23 cellular contexts compared by ENCODE assay signal in genomic region chr6:118761643-118762042, GRCh38.
"Had no signal": no experiment of that assay in that cellular context is flagged by ENCODE, and none has a peak within 500 bp of the region (broad histone marks: within the 10 kb centered on the region; RNA-seq: fewer than 3 reads in every experiment).

No MANE protein-coding gene starts in this region.

- H3K36me3 Mint-ChIP-seq: immature natural killer cell had no signal

- H3K27ac Mint-ChIP-seq: activated CD4-positive, alpha-beta T cell treated with anti-CD3 and anti-CD28 coated beads, Interleukin-2, amount 10 ng/mL, durations not matched to agents 7 days and 5 days; activated CD8-positive, alpha-beta T cell treated with anti-CD3 and anti-CD28 coated beads, Interleukin-2, amount 10 ng/mL, durations not matched to agents 7 days and 5 days; activated naive CD4-positive, alpha-beta T cell treated with anti-CD3 and anti-CD28 coated beads for 36 hours; activated T-cell treated with anti-CD3 and anti-CD28 coated beads, Interleukin-2, amount 50 U/mL, for 24 hours; activated T-helper 2 cell treated with anti-CD3 and anti-CD28 coated beads, Interferon-gamma antibody, Interleukin-2, Interleukin-4, amounts not matched to agents 10 μg/mL and 5 μg/mL and 100 μg/mL, durations not matched to agents 14 hours and 24 hours and 36 hours; immature natural killer cell; nephron; T-helper 2 cell treated with Interferon-gamma antibody and Interleukin-4, amounts not matched to agents 5 μg/mL and 100 μg/mL, for 36 hours had no signal

- H3K36me3 ChIP-seq: brain microvascular endothelial cell, esophagus squamous epithelium, heart right ventricle, tibial artery had no signal

- H3K27me3 Mint-ChIP-seq: activated T-cell treated with anti-CD3 and anti-CD28 coated beads, Interleukin-2, amount 50 U/mL, for 24 hours had no signal

- H3K4me1 ChIP-seq: esophagus squamous epithelium, tibial artery had no signal

- ATAC-seq: activated CD4-positive, CD25-positive, alpha-beta regulatory T cell treated with anti-CD3 and anti-CD28 coated beads, Interleukin-2, amount 50 U/mL, for 24 hours; activated CD8-positive, alpha-beta T cell treated with anti-CD3 and anti-CD28 coated beads, Interleukin-2, amount 10 ng/mL, durations not matched to agents 7 days and 5 days; heart right ventricle had no signal

- H3K9me3 ChIP-seq: esophagus squamous epithelium, heart right ventricle, tibial artery had no signal

- H3K27ac ChIP-seq: brain microvascular endothelial cell, coronary artery, esophagus squamous epithelium, tibial artery had no signal

- H3K27me3 ChIP-seq: brain microvascular endothelial cell, esophagus squamous epithelium, heart right ventricle, tibial artery had no signal

- H3K4me3 Mint-ChIP-seq: activated CD4-positive, alpha-beta T cell treated with anti-CD3 and anti-CD28 coated beads, Interleukin-2, amount 10 ng/mL, durations not matched to agents 7 days and 5 days; activated CD8-positive, alpha-beta T cell treated with anti-CD3 and anti-CD28 coated beads, Interleukin-2, amount 10 ng/mL, durations not matched to agents 7 days and 5 days; activated naive CD4-positive, alpha-beta T cell treated with anti-CD3 and anti-CD28 coated beads for 36 hours; activated T-cell treated with anti-CD3 and anti-CD28 coated beads, Interleukin-2, amount 50 U/mL, for 24 hours; central memory CD8-positive, alpha-beta T cell; immature natural killer cell; nephron; T-helper 2 cell treated with Interferon-gamma antibody and Interleukin-4, amounts not matched to agents 5 μg/mL and 100 μg/mL, for 36 hours had no signal

- H3K4me1 Mint-ChIP-seq: central memory CD8-positive, alpha-beta T cell; immature natural killer cell; nephron had no signal

- H3K4me3 ChIP-seq: coronary artery, esophagus squamous epithelium, heart right ventricle, tibial artery had no signal

- H3K9me3 Mint-ChIP-seq: activated naive CD4-positive, alpha-beta T cell treated with anti-CD3 and anti-CD28 coated beads for 36 hours; activated T-helper 2 cell treated with anti-CD3 and anti-CD28 coated beads, Interferon-gamma antibody, Interleukin-2, Interleukin-4, amounts not matched to agents 10 μg/mL and 5 μg/mL and 100 μg/mL, durations not matched to agents 14 hours and 24 hours and 36 hours; central memory CD8-positive, alpha-beta T cell; immature natural killer cell; nephron; T-helper 2 cell treated with Interferon-gamma antibody and Interleukin-4, amounts not matched to agents 5 μg/mL and 100 μg/mL, for 36 hours had no signal

- DNase-seq: activated CD4-positive, alpha-beta T cell treated with anti-CD3 and anti-CD28 coated beads, Interleukin-2, amount 10 ng/mL, durations not matched to agents 7 days and 5 days; activated CD8-positive, alpha-beta T cell treated with anti-CD3 and anti-CD28 coated beads, Interleukin-2, amount 10 ng/mL, durations not matched to agents 7 days and 5 days; activated naive CD4-positive, alpha-beta T cell treated with anti-CD3 and anti-CD28 coated beads for 36 hours; activated T-cell treated with anti-CD3 and anti-CD28 coated beads, Interleukin-2, amount 50 U/mL, for 24 hours; aorta; brain microvascular endothelial cell; esophagus squamous epithelium; heart right ventricle; immature natural killer cell; kidney glomerular epithelial cell; nucleus accumbens; posterior cingulate gyrus; retina; stimulated activated CD4-positive, alpha-beta T cell treated with anti-CD3 and anti-CD28 coated beads, Interleukin-12 subunit alpha, Interleukin-12 subunit beta, amount 100 ng/mL, for 4 hours; stimulated activated CD4-positive, alpha-beta T cell treated with anti-CD3 and anti-CD28 coated beads, Interleukin-1b, Interleukin-23, amount 100 ng/mL, for 48 hours; stimulated activated naive CD4-positive, alpha-beta T cell treated with Interleukin-2 at 50 U/mL for 16 hours; tibial artery had no signal
